1 cellular context compared by ENCODE assay signal in genomic region chr16:48441863-48442279, GRCh38.
TF ChIP-seq lines count a peak whose summit lies in the region.

No MANE protein-coding gene starts in this region.

TF ChIP-seq in HepG2, 621 proteins besides CTCF, POLR2A, EP300 and RAD21 (continued from another document and continues in another):
- TF ChIP-seq RXRA (CRISPR knock-in tag; IDR thresholded peaks at IDR 0.05) (no peak; the same call in 1 of the 2 replicates), MTA1 (CRISPR knock-in tag; IDR thresholded peaks at IDR 0.05; ENCODE audit: borderline replicate concordance) (peak; percentile 74; the same call in 1 of the 2 replicates), ZNF230 (CRISPR knock-in tag; IDR thresholded peaks at IDR 0.05) (0 out of 2 replicates have a peak, but pooled peaks have one; percentile 54), ZNF720 (CRISPR knock-in tag; IDR thresholded peaks at IDR 0.05) (no peak), STAT6 (CRISPR knock-in tag; IDR thresholded peaks at IDR 0.05; ENCODE audit: borderline replicate concordance) (no peak; the same call in 1 of the 2 replicates), ZNF790 (CRISPR knock-in tag; IDR thresholded peaks at IDR 0.05; ENCODE audit: borderline replicate concordance) (no peak), YEATS2 (CRISPR knock-in tag; IDR thresholded peaks at IDR 0.05; ENCODE audit: borderline replicate concordance) (peak; percentile 48; the same call in 1 of the 2 replicates), ZNF232 (CRISPR knock-in tag; IDR thresholded peaks at IDR 0.05; ENCODE audit: borderline replicate concordance) (no peak), GPBP1L1 (CRISPR knock-in tag; IDR thresholded peaks at IDR 0.05) (no peak), E2F5 (CRISPR knock-in tag; conservative IDR thresholded peaks at IDR 0.05) (no peak), NCOA5 (CRISPR knock-in tag; IDR thresholded peaks at IDR 0.05) (no peak), BORCS8-MEF2B (CRISPR knock-in tag; IDR thresholded peaks at IDR 0.05) (no peak), ARID4A (CRISPR knock-in tag; IDR thresholded peaks at IDR 0.05; ENCODE audit: borderline replicate concordance) (no peak; the same call in 1 of the 2 replicates), EED (CRISPR knock-in tag; IDR thresholded peaks at IDR 0.05) (no peak), FOXC1 (CRISPR knock-in tag; IDR thresholded peaks at IDR 0.05; ENCODE audit: borderline replicate concordance) (no peak), ZNF615 (CRISPR knock-in tag; IDR thresholded peaks at IDR 0.05; ENCODE audit: borderline replicate concordance) (no peak; the same call in 1 of the 2 replicates), ZNF674 (CRISPR knock-in tag; IDR thresholded peaks at IDR 0.05; ENCODE audit: low read depth) (no peak), CBX1 (IDR thresholded peaks at IDR 0.05; ENCODE audit: low read depth) (no peak), FLYWCH1 (CRISPR knock-in tag; IDR thresholded peaks at IDR 0.05) (no peak), AHDC1 (CRISPR knock-in tag; IDR thresholded peaks at IDR 0.05; ENCODE audit: borderline replicate concordance) (peak; percentile 94; the same call in 1 of the 2 replicates), ZNF256 (CRISPR knock-in tag; conservative IDR thresholded peaks at IDR 0.05) (no peak), ZSCAN5A (CRISPR knock-in tag; IDR thresholded peaks at IDR 0.05; ENCODE audit: borderline replicate concordance) (no peak), ZNF33A (CRISPR knock-in tag; IDR thresholded peaks at IDR 0.05; ENCODE audit: borderline replicate concordance) (no peak), ZNF574 (CRISPR knock-in tag; IDR thresholded peaks at IDR 0.05) (0 out of 2 replicates have a peak, but pooled peaks have one; percentile 23), ZNF550 (CRISPR knock-in tag; IDR thresholded peaks at IDR 0.05; ENCODE audit: borderline replicate concordance) (no peak), NR2C2 (CRISPR knock-in tag; IDR thresholded peaks at IDR 0.05; ENCODE audit: borderline replicate concordance) (peak; percentile 36; the same call in 1 of the 2 replicates), CREB1 (IDR thresholded peaks at IDR 0.05) (no peak), CREB1 (CRISPR knock-in tag; IDR thresholded peaks at IDR 0.05) (peak; percentile 74), TGIF2 (CRISPR knock-in tag; IDR thresholded peaks at IDR 0.05) (no peak), ZNF274 (CRISPR knock-in tag; IDR thresholded peaks at IDR 0.05) (no peak), POLR2AphosphoS5 (IDR thresholded peaks at IDR 0.05; ENCODE audit: low read depth, low read length) (no peak), ZNF251 (CRISPR knock-in tag; IDR thresholded peaks at IDR 0.05) (no peak), HNRNPUL1 (IDR thresholded peaks at IDR 0.05; ENCODE audit: low read depth, low read length) (no peak), FOXO4 (CRISPR knock-in tag; conservative IDR thresholded peaks at IDR 0.05) (no peak), IRF1 (CRISPR knock-in tag; IDR thresholded peaks at IDR 0.05; ENCODE audit: low read depth) (no peak), TBX3 (IDR thresholded peaks at IDR 0.05; ENCODE audit: borderline replicate concordance) (peak; percentile 80; the same call in 1 of the 2 replicates), ZKSCAN5 (CRISPR knock-in tag; IDR thresholded peaks at IDR 0.05) (no peak), KAT2B (IDR thresholded peaks at IDR 0.05; ENCODE audit: borderline replicate concordance, low read depth, low read length) (no peak), ZNF709 (CRISPR knock-in tag; IDR thresholded peaks at IDR 0.05) (no peak; the same call in 1 of the 2 replicates), ZNF343 (CRISPR knock-in tag; IDR thresholded peaks at IDR 0.05) (no peak)
